In the genomic region with DNA sequence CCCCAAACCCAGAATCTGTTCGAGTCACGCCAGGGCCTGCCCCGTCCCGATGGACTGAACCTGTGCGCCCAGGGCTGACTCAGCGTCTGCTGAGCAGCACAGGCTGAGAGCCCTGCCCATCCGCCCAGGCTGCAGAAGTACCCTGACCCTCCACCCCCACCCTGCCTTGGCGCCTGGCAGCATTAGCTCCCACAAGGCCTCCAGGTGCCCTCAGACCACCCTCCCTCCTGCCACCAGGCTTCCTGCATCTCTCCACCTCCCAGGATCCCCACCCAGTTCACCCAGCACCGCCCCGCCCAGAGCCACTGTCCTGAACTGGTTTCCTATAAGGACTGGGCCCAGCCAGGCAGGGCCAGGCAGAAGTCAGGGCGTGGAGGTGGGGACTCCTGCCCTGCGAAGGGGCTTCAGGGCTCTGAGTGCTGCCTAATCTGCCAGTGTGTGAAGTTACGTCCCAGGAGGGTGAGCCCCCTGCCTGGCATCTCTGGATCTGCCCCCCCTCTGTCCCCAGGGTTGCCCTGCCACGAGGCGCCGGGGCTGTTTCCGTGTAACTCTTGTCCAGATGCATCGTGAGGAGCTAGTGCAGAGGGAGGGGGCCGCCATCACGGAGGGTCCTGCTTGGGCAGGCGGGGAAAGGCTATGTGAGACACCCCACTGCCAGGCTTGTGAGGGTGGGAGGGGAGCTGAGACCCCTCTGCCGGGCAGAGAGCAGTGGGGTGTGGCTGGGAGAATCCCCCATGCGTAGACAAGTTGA, we compare ENCODE assay signal across 1 cellular context.
TF ChIP-seq lines count a peak whose summit lies in the region.

No MANE protein-coding gene starts in this region.

TF ChIP-seq in SK-N-SH treated with all-trans-retinoic acid at 6 μM for 48 hours, 23 proteins besides CTCF, POLR2A, EP300 and RAD21 (continued from another document):
- no peak for TF ChIP-seq PATZ1 (CRISPR knock-in tag; IDR thresholded peaks at IDR 0.05; ENCODE audit: borderline replicate concordance)
- TF ChIP-seq TOX (CRISPR knock-in tag; IDR thresholded peaks at IDR 0.05; ENCODE audit: borderline replicate concordance): no peak
- no peak for TF ChIP-seq ZFP30 (CRISPR knock-in tag; IDR thresholded peaks at IDR 0.05)
- no peak for TF ChIP-seq BACH2 (CRISPR knock-in tag; IDR thresholded peaks at IDR 0.05; ENCODE audit: borderline replicate concordance)
- no peak for TF ChIP-seq CSDC2 (CRISPR knock-in tag; IDR thresholded peaks at IDR 0.05)
- no peak for TF ChIP-seq ZFP3 (CRISPR knock-in tag; IDR thresholded peaks at IDR 0.05)
